14 cellular contexts compared by ENCODE assay signal in genomic region chr22:42967933-42968332, GRCh38. TPM values are rescaled to one million over a fixed set of nuclear protein-coding genes. Genes with fewer than 3 reads are reported as not detected.
DNase-seq lines count a peak whose midpoint lies in the region; ATAC-seq and TF ChIP-seq lines count a peak whose summit lies in the region.
"Had no signal": no experiment of that assay in that cellular context is flagged by ENCODE, and none has a peak within 500 bp of the region (broad histone marks: within the 10 kb centered on the region; RNA-seq: fewer than 3 reads in every experiment).

No MANE protein-coding gene starts in this region.

- H3K9me3 ChIP-seq in colonic mucosa (no peaks in the 10 kb centered on the region), OCI-LY7 (ENCODE audit: low read length) (no peaks in the 10 kb centered on the region)
- H3K9me3 ChIP-seq in CD4-positive, alpha-beta T cell (ENCODE audit: control insufficient read depth, low read length) = no peaks in the 10 kb centered on the region
- H3K9me3 ChIP-seq: BE2C, body of pancreas, vagina had no signal

- no peak overlapping the region for H3K4me2 ChIP-seq in OCI-LY7 (ENCODE audit: low read length)

- TF ChIP-seq CTCF in colonic mucosa (IDR thresholded peaks at IDR 0.05) (no peak), OCI-LY7 (conservative IDR thresholded peaks at IDR 0.05; ENCODE audit: low read length) (no peak)
- TF ChIP-seq CTCF in CD4-positive, alpha-beta T cell (IDR thresholded peaks at IDR 0.05) = no peak

- H4K20me1 ChIP-seq in OCI-LY7 (ENCODE audit: insufficient read depth, low read length) = 0 out of 2 replicates have a peak, but pooled peaks cover 4% of the 10 kb centered on the region

- no peaks in the 10 kb centered on the region; the same call in 1 of the 2 replicates for H3K79me2 ChIP-seq in OCI-LY7 (ENCODE audit: insufficient read depth, low read depth, low read length)

- H3K9me2 ChIP-seq in OCI-LY7 (ENCODE audit: insufficient read depth, low read length) = no peaks in the 10 kb centered on the region

- H3K4me3 ChIP-seq in H7 (ENCODE audit: insufficient read depth, low read depth, low read length) = no peak overlapping the region
- H3K4me3 ChIP-seq in colonic mucosa = no peak overlapping the region
- no peak overlapping the region for H3K4me3 ChIP-seq in OCI-LY7 (ENCODE audit: low read depth, low read length, poor library complexity, severe bottlenecking)
- H3K4me3 ChIP-seq: body of pancreas, vagina had no signal

- BruUV-seq in OCI-LY7 (replicated peaks; lab: Mats Ljungman, UMichigan) = no TSS peak

- H3K9ac ChIP-seq in colonic mucosa (ENCODE audit: low read depth in 2 of 2, low read length in 2 of 2) = no peak overlapping the region

- H3K4me1 Mint-ChIP-seq in CD4-positive, alpha-beta T cell (ENCODE audit: low read depth) = peaks cover 33% of the 10 kb centered on the region

- no peaks in the 10 kb centered on the region for H3K27me3 Mint-ChIP-seq in CD4-positive, alpha-beta T cell

- no peak for ATAC-seq in HG03571 (IDR thresholded peaks at IDR 0.05; ENCODE audit: unreplicated experiment)
- ATAC-seq in CD4-positive, alpha-beta T cell (ENCODE audit: poor library complexity) = no peak
- ATAC-seq: body of pancreas had no signal

- H3K27me3 ChIP-seq in H7 (ENCODE audit: control insufficient read depth, insufficient read depth, low read length) (no peaks in the 10 kb centered on the region), colonic mucosa (no peaks in the 10 kb centered on the region)
- no peaks in the 10 kb centered on the region for H3K27me3 ChIP-seq in CD4-positive, alpha-beta T cell (ENCODE audit: control insufficient read depth, insufficient read depth, low read length)
- H3K27me3 ChIP-seq: BE2C, body of pancreas, vagina had no signal

- CTCF ChIA-PET in OCI-LY7 (lab: Charles Lee; ENCODE audit: unreplicated experiment) = no interaction called here
- CTCF ChIA-PET in CD4-positive, alpha-beta T cell (lab: Charles Lee) = no interaction called here

- H3K36me3 ChIP-seq in H7 (replicated peaks; ENCODE audit: control insufficient read depth, insufficient read depth, low read length) = no peaks in the 10 kb centered on the region
- no peaks in the 10 kb centered on the region for H3K36me3 ChIP-seq in colonic mucosa
- H3K36me3 ChIP-seq in OCI-LY7 (ENCODE audit: insufficient read depth, low read length) = peaks cover 4% of the 10 kb centered on the region
- H3K36me3 ChIP-seq: BE2C, vagina had no signal

- no peak overlapping the region for H2AFZ ChIP-seq in OCI-LY7 (ENCODE audit: low read length)

- peaks cover 4% of the 10 kb centered on the region for H3K4me1 ChIP-seq in colonic mucosa
- H3K4me1 ChIP-seq in OCI-LY7 (ENCODE audit: insufficient read depth, low read length, poor library complexity, severe bottlenecking) = no peaks in the 10 kb centered on the region
- H3K4me1 ChIP-seq: BE2C had no signal

- H3K27ac Mint-ChIP-seq in CD4-positive, alpha-beta T cell = no peak overlapping the region
- H3K27ac Mint-ChIP-seq: nephron progenitor cell had no signal

- H3K27ac ChIP-seq in colonic mucosa = no peak overlapping the region
- no peak overlapping the region for H3K27ac ChIP-seq in OCI-LY7 (ENCODE audit: low read depth, low read length, poor library complexity, severe bottlenecking)
- no peak overlapping the region for H3K27ac ChIP-seq in CD4-positive, alpha-beta T cell (ENCODE audit: low read depth, low read length)
- H3K27ac ChIP-seq: body of pancreas, vagina had no signal

- POLR2A ChIA-PET in OCI-LY7 (lab: Charles Lee) = no interaction called here
- POLR2A ChIA-PET in CD4-positive, alpha-beta T cell (lab: Charles Lee) = interaction anchor here (1.2 kb wide), 1 partner anchor 46 kb away, joined by 3 read pairs; no protein-coding TSS in a partner anchor

- H3K36me3 Mint-ChIP-seq in CD4-positive, alpha-beta T cell (ENCODE audit: low read depth) = peaks cover 48% of the 10 kb centered on the region

- intact Hi-C loops in colonic mucosa (cut with DNase I) (no loop called here), OCI-LY7 (cut with micrococcal nuclease; ENCODE audit: unreplicated experiment) (no loop called here)
- intact Hi-C loops in CD4-positive, alpha-beta T cell (cut with DNase I, micrococcal nuclease) = no loop called here

- DNase-seq in AG08395 (ENCODE audit: low spot score) = peak; percentile 73
- peak; percentile 37 for DNase-seq in H7
- peak; percentile 50 for DNase-seq in colonic mucosa
- DNase-seq in medulla oblongata (ENCODE audit: extremely low spot score) = peak; percentile 54
- DNase-seq in OCI-LY7 (ENCODE audit: low spot score) = no peak
- DNase-seq in CD4-positive, alpha-beta T cell = no peak
- DNase-seq in foreskin melanocyte = no peak
- DNase-seq: BE2C; GOT3; nephron progenitor cell; stimulated activated CD4-positive, alpha-beta T cell treated with anti-CD3 and anti-CD28 coated beads, Interleukin-4, amount 100 ng/mL, for 1 hour had no signal

- H3K4me3 Mint-ChIP-seq in CD4-positive, alpha-beta T cell = no peak overlapping the region
- H3K4me3 Mint-ChIP-seq: nephron progenitor cell had no signal

- no peaks in the 10 kb centered on the region for H3K9me3 Mint-ChIP-seq in CD4-positive, alpha-beta T cell

RNA-seq across cellular contexts. Expression of gene PACSIN2, which starts 47.0 kb away (rescaled TPM):
- 60.1 and 63.1 TPM in 2 replicates for total RNA-seq in H7 (2014; rRNA removed; shearing (Covaris generic))
- 100 to 1,000 TPM; 143 to 160 TPM for total RNA-seq in colonic mucosa
- 25.4 and 29.6 TPM in 2 replicates for total RNA-seq in OCI-LY7 (2014; rRNA removed; shearing (Covaris generic))
- 38.5 and 41.7 TPM in 2 replicates for total RNA-seq in OCI-LY7 (2022)
- total RNA-seq in CD4-positive, alpha-beta T cell = 10 to 100 TPM; 23.3 to 25.5 TPM

Comparison
In these comparisons a context has a peak if more than half of its experiments do, and no peak if none do; other contexts are left out.
1. DNase-seq: peak in AG08395 (single experiment), H7 (single experiment), colonic mucosa (single experiment) and medulla oblongata (single experiment); none in OCI-LY7 (single experiment), CD4-positive, alpha-beta T cell (0 of 10) and foreskin melanocyte (single experiment).